1 cellular context compared by ENCODE assay signal in genomic region chr1:154574715-154575114, GRCh38.
A peak's percentile ranks its signal among the peaks of the same experiment; 100 is the strongest.
TF ChIP-seq lines count a peak whose summit lies in the region.

No MANE protein-coding gene starts in this region.

TF ChIP-seq in HEK293, 187 proteins besides CTCF, POLR2A, EP300 and RAD21 (continued from another document):
- TF ChIP-seq ZNF449 (tag by site-specific recombination; IDR thresholded peaks at IDR 0.05), result no peak
- TF ChIP-seq ZNF558 (tag by site-specific recombination; IDR thresholded peaks at IDR 0.05), result no peak
- TF ChIP-seq ZNF302 (tag by site-specific recombination; IDR thresholded peaks at IDR 0.05; ENCODE audit: low read depth), result no peak
- 0 out of 2 replicates have a peak, but pooled peaks have one; percentile 11 for TF ChIP-seq ZBTB17 (tag by site-specific recombination; IDR thresholded peaks at IDR 0.05)
- TF ChIP-seq OSR2 (tag by site-specific recombination; IDR thresholded peaks at IDR 0.05), result no peak
- TF ChIP-seq ZNF37A (tag by site-specific recombination; IDR thresholded peaks at IDR 0.05), result no peak
- TF ChIP-seq FEZF1 (tag by site-specific recombination; IDR thresholded peaks at IDR 0.05), result peak; percentile 39; the same call in 1 of the 2 replicates
- TF ChIP-seq ZNF707 (tag by site-specific recombination; IDR thresholded peaks at IDR 0.05), result no peak
- TF ChIP-seq ZNF610 (tag by site-specific recombination; IDR thresholded peaks at IDR 0.05; ENCODE audit: borderline replicate concordance), result no peak
